Comparison of ENCODE assay signal across 12 cellular contexts in genomic region chr16:57786632-57787518, GRCh38. TPM values are rescaled to one million over a fixed set of nuclear protein-coding genes. Genes with fewer than 3 reads are reported as not detected.
DNase-seq lines count a peak whose midpoint lies in the region; ATAC-seq and TF ChIP-seq lines count a peak whose summit lies in the region.
"Had no signal": no experiment of that assay in that cellular context is flagged by ENCODE, and none has a peak within 500 bp of the region (broad histone marks: within the 10 kb centered on the region; RNA-seq: fewer than 3 reads in every experiment).

No MANE protein-coding gene starts in this region.

- WGBS in trophoblast cell (ENCODE audit: extremely low coverage, insufficient coverage, insufficient read length), result no CpG with 5 or more reads among the region's 26 CpGs
- WGBS in prostate gland, result 60% methylated on average over 26 of the region's 26 CpGs

- H2BK120ac ChIP-seq in trophoblast cell (ENCODE audit: insufficient read depth, low read length, poor library complexity), result no peak overlapping the region

- H3K79me2 ChIP-seq in trophoblast cell (ENCODE audit: control insufficient read depth, insufficient read depth, low read length, poor library complexity), result no peaks in the 10 kb centered on the region

- no peak overlapping the region for H4K8ac ChIP-seq in trophoblast cell (ENCODE audit: low read depth, low read length)

- H3K18ac ChIP-seq in trophoblast cell (ENCODE audit: low read length), result no peak overlapping the region

- H3K27me3 ChIP-seq in trophoblast cell (ENCODE audit: insufficient read depth, low read length) (no peaks in the 10 kb centered on the region), prostate gland (replicated peaks; ENCODE audit: insufficient read depth) (no peaks in the 10 kb centered on the region)

- H3K9ac ChIP-seq in trophoblast cell (ENCODE audit: low read length), result no peak overlapping the region

- H3K23ac ChIP-seq in trophoblast cell (ENCODE audit: low read length), result no peak overlapping the region

- no peak overlapping the region for H3K14ac ChIP-seq in trophoblast cell (ENCODE audit: low read length)

- H4K91ac ChIP-seq in trophoblast cell (ENCODE audit: low read depth, low read length), result no peak overlapping the region

- H3K36me3 ChIP-seq in trophoblast cell (ENCODE audit: control insufficient read depth in 1 of 2, insufficient read depth in 2 of 2, low read length in 2 of 2) (peaks cover 52 to 68% of the 10 kb centered on the region in 2 experiments), prostate gland (no peaks in the 10 kb centered on the region)

- no peak overlapping the region for H2AFZ ChIP-seq in trophoblast cell (ENCODE audit: insufficient read depth, low read length, poor library complexity)
- H2AFZ ChIP-seq: GM23338 had no signal

- H3K4ac ChIP-seq in trophoblast cell (ENCODE audit: low read depth, low read length), result no peak overlapping the region

- ATAC-seq in HG03520 (IDR thresholded peaks at IDR 0.05; ENCODE audit: unreplicated experiment), result no peak

- no peak overlapping the region for H3K4me2 ChIP-seq in trophoblast cell (ENCODE audit: low read length)
- H3K4me2 ChIP-seq: GM23338 had no signal

- H3K4me3 ChIP-seq in choroid plexus epithelial cell (ENCODE audit: low read depth, low read length) (no peak overlapping the region), trophoblast cell (ENCODE audit: low read depth, low read length) (no peak overlapping the region), prostate gland (no peak overlapping the region)
- H3K4me3 ChIP-seq: GM23338, thoracic aorta had no signal

- no peak overlapping the region for H4K12ac ChIP-seq in trophoblast cell (ENCODE audit: low read depth, low read length)

- no peaks in the 10 kb centered on the region for H3K79me1 ChIP-seq in trophoblast cell (ENCODE audit: low read length)

- no peak overlapping the region for H2BK5ac ChIP-seq in trophoblast cell (ENCODE audit: low read depth, low read length, poor library complexity)

- H3K27ac ChIP-seq in trophoblast cell (ENCODE audit: low read depth, low read length), result no peak overlapping the region
- H3K27ac ChIP-seq in prostate gland, result peak overlapping the region in 1 of 2 donors; percentile 35
- H3K27ac ChIP-seq: thoracic aorta had no signal

- no peak overlapping the region for H2BK12ac ChIP-seq in trophoblast cell (ENCODE audit: low read length)

- no peak overlapping the region for H2AK5ac ChIP-seq in trophoblast cell (ENCODE audit: low read length)

- H3K9me3 ChIP-seq in trophoblast cell (ENCODE audit: insufficient read depth, low read depth, low read length) (peaks cover 2% of the 10 kb centered on the region), prostate gland (no peaks in the 10 kb centered on the region)
- H3K9me3 ChIP-seq: thoracic aorta had no signal

- H3K4me1 ChIP-seq in trophoblast cell (ENCODE audit: control insufficient read depth in 1 of 2, insufficient read depth in 2 of 2, low read length in 2 of 2) (peaks cover 5 to 6% of the 10 kb centered on the region in 2 experiments), prostate gland (replicated peaks) (no peaks in the 10 kb centered on the region)

- intact Hi-C loops in posterior vena cava (cut with DNase I) (no loop called here), prostate gland (cut with DNase I) (no loop called here)

- no peak for TF ChIP-seq POLR2A in prostate gland (IDR thresholded peaks at IDR 0.05)

- TF ChIP-seq CTCF in choroid plexus epithelial cell (conservative IDR thresholded peaks at IDR 0.05; ENCODE audit: low read depth, low read length), result no peak
- no peak for TF ChIP-seq CTCF in prostate gland (IDR thresholded peaks at IDR 0.05)

- DNase-seq in Ammon's horn (ENCODE audit: low spot score) (peak; percentile 81), choroid plexus epithelial cell (ENCODE audit: low read depth) (peak; percentile 62), hypothalamus (lab: John Stamatoyannopoulos, UW) (peak in 35 of 51 donors; percentile 7 to 79 (median 48)), posterior vena cava (ENCODE audit: low spot score) (peak; percentile 89), trophoblast cell (no peak), HuH-7 (ENCODE audit: low spot score) (no peak), prostate gland (ENCODE audit: low spot score) (no peak)
- DNase-seq: NCI-H1048, NCI-H510A treated with DMSO at 0.1 percent for 48 hours had no signal

RNA-seq across cellular contexts. Expression of gene KIFC3, which starts 15.4 kb away (rescaled TPM):
- total RNA-seq in posterior vena cava, result 10 to 100 TPM; 63.9 to 67.7 TPM
- polyA plus RNA-seq in trophoblast cell (2013), result 14.9 and 15.9 TPM in 2 replicates
- 10 to 100 TPM; 16.3 to 79.5 TPM for total RNA-seq in prostate gland

RNA-seq across cellular contexts. Expression of gene KATNB1, which starts 51.3 kb away (rescaled TPM):
- 10 to 100 TPM in 1 of 2 donors, 1 to 10 TPM in 1; 9.1 to 12.8 TPM for total RNA-seq in posterior vena cava
- polyA plus RNA-seq in trophoblast cell (2013), result 7.0 and 7.9 TPM in 2 replicates
- 10 to 100 TPM; 22.7 to 30.2 TPM for total RNA-seq in prostate gland

Comparison
In these comparisons a context has a peak if more than half of its experiments do, and no peak if none do; other contexts are left out.
1. DNase-seq: peak in Ammon's horn (single experiment), choroid plexus epithelial cell (single experiment), hypothalamus (35 of 51) and posterior vena cava (single experiment); none in trophoblast cell (0 of 2), HuH-7 (single experiment) and prostate gland (single experiment).